1 cellular context compared by ENCODE assay signal in genomic region chr11:120818097-120818496, GRCh38.
TF ChIP-seq lines count a peak whose summit lies in the region.

No MANE protein-coding gene starts in this region.

TF ChIP-seq in HepG2, 621 proteins besides CTCF, POLR2A, EP300 and RAD21 (continued from another document and continues in another):
- no peak for TF ChIP-seq ZBTB44 (CRISPR knock-in tag; IDR thresholded peaks at IDR 0.05)
- no peak for TF ChIP-seq USF2 (IDR thresholded peaks at IDR 0.05; ENCODE audit: low read depth, low read length)
- TF ChIP-seq USF2 (CRISPR knock-in tag; IDR thresholded peaks at IDR 0.05; ENCODE audit: borderline replicate concordance): no peak
- TF ChIP-seq MED1 (CRISPR knock-in tag; IDR thresholded peaks at IDR 0.05): peak; percentile 85
- TF ChIP-seq PATZ1 (CRISPR knock-in tag; IDR thresholded peaks at IDR 0.05): peak; percentile 44; the same call in 1 of the 2 replicates
- TF ChIP-seq, protein P1, sequence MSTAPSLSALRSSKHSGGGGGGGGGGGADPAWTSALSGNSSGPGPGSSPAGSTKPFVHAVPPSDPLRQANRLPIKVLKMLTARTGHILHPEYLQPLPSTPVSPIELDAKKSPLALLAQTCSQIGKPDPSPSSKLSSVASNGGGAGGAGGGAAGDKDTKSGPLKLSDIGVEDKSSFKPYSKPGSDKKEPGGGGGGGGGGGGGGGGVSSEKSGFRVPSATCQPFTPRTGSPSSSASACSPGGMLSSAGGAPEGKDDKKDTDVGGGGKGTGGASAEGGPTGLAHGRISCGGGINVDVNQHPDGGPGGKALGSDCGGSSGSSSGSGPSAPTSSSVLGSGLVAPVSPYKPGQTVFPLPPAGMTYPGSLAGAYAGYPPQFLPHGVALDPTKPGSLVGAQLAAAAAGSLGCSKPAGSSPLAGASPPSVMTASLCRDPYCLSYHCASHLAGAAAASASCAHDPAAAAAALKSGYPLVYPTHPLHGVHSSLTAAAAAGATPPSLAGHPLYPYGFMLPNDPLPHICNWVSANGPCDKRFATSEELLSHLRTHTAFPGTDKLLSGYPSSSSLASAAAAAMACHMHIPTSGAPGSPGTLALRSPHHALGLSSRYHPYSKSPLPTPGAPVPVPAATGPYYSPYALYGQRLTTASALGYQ (CRISPR knock-in tag; IDR thresholded peaks at IDR 0.05): peak; percentile 80; the same call in 1 of the 2 replicates
- 0 out of 2 replicates have a peak, but pooled peaks have one; percentile 21 for TF ChIP-seq HMG20B (CRISPR knock-in tag; conservative IDR thresholded peaks at IDR 0.05)
- peak; percentile 17; the same call in 1 of the 2 replicates for TF ChIP-seq ZNF652 (CRISPR knock-in tag; IDR thresholded peaks at IDR 0.05; ENCODE audit: borderline replicate concordance, low read depth)
- no peak for TF ChIP-seq HOXD1 (CRISPR knock-in tag; IDR thresholded peaks at IDR 0.05)
- TF ChIP-seq ELF3 (CRISPR knock-in tag; IDR thresholded peaks at IDR 0.05): peak; percentile 62; the same call in 1 of the 2 replicates
- peak; percentile 50; the same call in 1 of the 2 replicates for TF ChIP-seq SAP130 (CRISPR knock-in tag; IDR thresholded peaks at IDR 0.05; ENCODE audit: low read depth)
- TF ChIP-seq ZNF850 (CRISPR knock-in tag; conservative IDR thresholded peaks at IDR 0.05): no peak
- peak; percentile 13; the same call in 1 of the 2 replicates for TF ChIP-seq HNF4G (IDR thresholded peaks at IDR 0.05; ENCODE audit: borderline replicate concordance, low read depth, low read length)
- TF ChIP-seq HNF4G (CRISPR knock-in tag; IDR thresholded peaks at IDR 0.05; ENCODE audit: borderline replicate concordance, low read depth): no peak
- TF ChIP-seq PAF1 (CRISPR knock-in tag; IDR thresholded peaks at IDR 0.05): no peak
- TF ChIP-seq MTA1 (CRISPR knock-in tag; IDR thresholded peaks at IDR 0.05; ENCODE audit: borderline replicate concordance): 0 out of 2 replicates have a peak, but pooled peaks have one; percentile 39
- TF ChIP-seq ZNF274 (CRISPR knock-in tag; IDR thresholded peaks at IDR 0.05): no peak
- TF ChIP-seq, protein P2, sequence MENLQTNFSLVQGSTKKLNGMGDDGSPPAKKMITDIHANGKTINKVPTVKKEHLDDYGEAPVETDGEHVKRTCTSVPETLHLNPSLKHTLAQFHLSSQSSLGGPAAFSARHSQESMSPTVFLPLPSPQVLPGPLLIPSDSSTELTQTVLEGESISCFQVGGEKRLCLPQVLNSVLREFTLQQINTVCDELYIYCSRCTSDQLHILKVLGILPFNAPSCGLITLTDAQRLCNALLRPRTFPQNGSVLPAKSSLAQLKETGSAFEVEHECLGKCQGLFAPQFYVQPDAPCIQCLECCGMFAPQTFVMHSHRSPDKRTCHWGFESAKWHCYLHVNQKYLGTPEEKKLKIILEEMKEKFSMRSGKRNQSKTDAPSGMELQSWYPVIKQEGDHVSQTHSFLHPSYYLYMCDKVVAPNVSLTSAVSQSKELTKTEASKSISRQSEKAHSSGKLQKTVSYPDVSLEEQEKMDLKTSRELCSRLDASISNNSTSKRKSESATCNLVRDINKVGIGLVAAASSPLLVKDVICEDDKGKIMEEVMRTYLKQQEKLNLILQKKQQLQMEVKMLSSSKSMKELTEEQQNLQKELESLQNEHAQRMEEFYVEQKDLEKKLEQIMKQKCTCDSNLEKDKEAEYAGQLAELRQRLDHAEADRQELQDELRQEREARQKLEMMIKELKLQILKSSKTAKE (CRISPR knock-in tag; IDR thresholded peaks at IDR 0.05; ENCODE audit: borderline replicate concordance): peak; percentile 73
- 0 out of 2 replicates have a peak, but pooled peaks have one; percentile 28 for TF ChIP-seq JUN (CRISPR knock-in tag; IDR thresholded peaks at IDR 0.05)
- TF ChIP-seq HDAC1 (CRISPR knock-in tag; IDR thresholded peaks at IDR 0.05): 0 out of 2 replicates have a peak, but pooled peaks have one; percentile 14
- TF ChIP-seq PAX8 (CRISPR knock-in tag; IDR thresholded peaks at IDR 0.05; ENCODE audit: borderline replicate concordance): no peak
- TF ChIP-seq NKX3-1 (CRISPR knock-in tag; IDR thresholded peaks at IDR 0.05): 0 out of 2 replicates have a peak, but pooled peaks have one; percentile 35
- TF ChIP-seq ZNF609 (CRISPR knock-in tag; IDR thresholded peaks at IDR 0.05; ENCODE audit: borderline replicate concordance): peak; percentile 84
- TF ChIP-seq, protein P3, sequence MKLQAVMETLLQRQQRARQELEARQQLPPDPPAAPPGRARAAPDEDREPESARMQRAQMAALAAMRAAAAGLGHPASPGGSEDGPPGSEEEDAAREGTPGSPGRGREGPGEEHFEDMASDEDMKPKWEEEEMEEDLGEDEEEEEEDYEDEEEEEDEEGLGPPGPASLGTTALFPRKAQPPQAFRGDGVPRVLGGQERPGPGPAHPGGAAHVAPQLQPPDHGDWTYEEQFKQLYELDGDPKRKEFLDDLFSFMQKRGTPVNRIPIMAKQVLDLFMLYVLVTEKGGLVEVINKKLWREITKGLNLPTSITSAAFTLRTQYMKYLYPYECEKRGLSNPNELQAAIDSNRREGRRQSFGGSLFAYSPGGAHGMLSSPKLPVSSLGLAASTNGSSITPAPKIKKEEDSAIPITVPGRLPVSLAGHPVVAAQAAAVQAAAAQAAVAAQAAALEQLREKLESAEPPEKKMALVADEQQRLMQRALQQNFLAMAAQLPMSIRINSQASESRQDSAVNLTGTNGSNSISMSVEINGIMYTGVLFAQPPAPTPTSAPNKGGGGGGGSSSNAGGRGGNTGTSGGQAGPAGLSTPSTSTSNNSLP (IDR thresholded peaks at IDR 0.05; ENCODE audit: low read depth, low read length): 0 out of 2 replicates have a peak, but pooled peaks have one; percentile 17
- no peak for TF ChIP-seq ZNF879 (CRISPR knock-in tag; IDR thresholded peaks at IDR 0.05)
- TF ChIP-seq LCORL (IDR thresholded peaks at IDR 0.05): no peak
- peak; percentile 82; the same call in 1 of the 2 replicates for TF ChIP-seq LCORL (CRISPR knock-in tag; IDR thresholded peaks at IDR 0.05)
- TF ChIP-seq NCOA2 (CRISPR knock-in tag; IDR thresholded peaks at IDR 0.05): peak; percentile 82
- no peak for TF ChIP-seq SRSF9 (IDR thresholded peaks at IDR 0.05; ENCODE audit: borderline replicate concordance, insufficient read depth, low read depth, low read length, poor library complexity, severe bottlenecking)
- no peak for TF ChIP-seq FOSL1 (CRISPR knock-in tag; IDR thresholded peaks at IDR 0.05; ENCODE audit: borderline replicate concordance)
- TF ChIP-seq NR2F6 (IDR thresholded peaks at IDR 0.05): peak; percentile 92
- TF ChIP-seq NR2F6 (CRISPR knock-in tag; IDR thresholded peaks at IDR 0.05): peak; percentile 83
- TF ChIP-seq ZFP90 (CRISPR knock-in tag; IDR thresholded peaks at IDR 0.05; ENCODE audit: borderline replicate concordance): no peak
- TF ChIP-seq ARNTL (CRISPR knock-in tag; IDR thresholded peaks at IDR 0.05): peak; percentile 50; the same call in 1 of the 2 replicates
- peak; percentile 73 for TF ChIP-seq GATAD2A (CRISPR knock-in tag; IDR thresholded peaks at IDR 0.05)
- 0 out of 2 replicates have a peak, but pooled peaks have one; percentile 27 for TF ChIP-seq FOXK1 (CRISPR knock-in tag; IDR thresholded peaks at IDR 0.05; ENCODE audit: borderline replicate concordance, low read depth)
- no peak for TF ChIP-seq ZNF510 (CRISPR knock-in tag; IDR thresholded peaks at IDR 0.05; ENCODE audit: low read depth)
- 0 out of 2 replicates have a peak, but pooled peaks have one; percentile 27 for TF ChIP-seq REPIN1 (CRISPR knock-in tag; IDR thresholded peaks at IDR 0.05; ENCODE audit: borderline replicate concordance, low read depth)
- no peak for TF ChIP-seq ZNF143 (CRISPR knock-in tag; IDR thresholded peaks at IDR 0.05)
- peak; percentile 94 for TF ChIP-seq NR2F2 (IDR thresholded peaks at IDR 0.05; ENCODE audit: borderline replicate concordance, low read depth)
- TF ChIP-seq FOXM1 (CRISPR knock-in tag; IDR thresholded peaks at IDR 0.05): no peak
- 0 out of 2 replicates have a peak, but pooled peaks have one; percentile 33 for TF ChIP-seq BORCS8-MEF2B (CRISPR knock-in tag; IDR thresholded peaks at IDR 0.05)
- 0 out of 2 replicates have a peak, but pooled peaks have one; percentile 21 for TF ChIP-seq THAP11 (CRISPR knock-in tag; IDR thresholded peaks at IDR 0.05)
- TF ChIP-seq, protein P4, sequence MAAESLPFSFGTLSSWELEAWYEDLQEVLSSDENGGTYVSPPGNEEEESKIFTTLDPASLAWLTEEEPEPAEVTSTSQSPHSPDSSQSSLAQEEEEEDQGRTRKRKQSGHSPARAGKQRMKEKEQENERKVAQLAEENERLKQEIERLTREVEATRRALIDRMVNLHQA (CRISPR knock-in tag; IDR thresholded peaks at IDR 0.05): no peak
- peak; percentile 60; the same call in 1 of the 2 replicates for TF ChIP-seq ZSCAN29 (CRISPR knock-in tag; conservative IDR thresholded peaks at IDR 0.05)
- no peak for TF ChIP-seq FOXP1 (IDR thresholded peaks at IDR 0.05)
- 0 out of 2 replicates have a peak, but pooled peaks have one; percentile 29 for TF ChIP-seq FOXP1 (CRISPR knock-in tag; IDR thresholded peaks at IDR 0.05)
- TF ChIP-seq ZNF441 (CRISPR knock-in tag; IDR thresholded peaks at IDR 0.05; ENCODE audit: borderline replicate concordance): no peak
- TF ChIP-seq CREBL2 (CRISPR knock-in tag; IDR thresholded peaks at IDR 0.05; ENCODE audit: borderline replicate concordance): no peak
